18 cellular contexts compared by ENCODE assay signal in the genomic region with DNA sequence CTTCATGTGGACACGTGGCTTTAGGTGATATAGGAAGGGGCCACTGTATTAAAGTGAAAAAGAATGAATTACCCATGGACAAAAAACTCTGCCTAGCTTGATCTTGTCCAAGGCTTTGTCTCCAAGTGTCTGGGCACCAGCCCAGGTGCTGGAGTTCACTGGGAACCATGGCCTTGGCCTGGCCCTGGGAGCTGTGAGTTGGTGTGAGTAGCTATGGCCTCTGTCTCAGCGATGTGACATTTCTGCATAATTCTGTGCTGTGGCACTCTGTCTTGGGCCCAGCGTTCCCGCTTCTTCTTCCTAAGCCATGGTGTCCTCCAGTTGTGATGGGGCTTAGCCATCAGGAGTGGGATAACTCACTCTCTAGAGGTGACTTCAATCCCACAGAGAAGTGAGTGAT.
A peak's percentile ranks its signal among the peaks of the same experiment; 100 is the strongest.
DNase-seq lines count a peak whose midpoint lies in the region; ATAC-seq and TF ChIP-seq lines count a peak whose summit lies in the region.
"Had no signal": no experiment of that assay in that cellular context is flagged by ENCODE, and none has a peak within 500 bp of the region (broad histone marks: within the 10 kb centered on the region; RNA-seq: fewer than 3 reads in every experiment).

No MANE protein-coding gene starts in this region.

- TF ChIP-seq EP300 in sigmoid colon (IDR thresholded peaks at IDR 0.05), result no peak

- CTCF ChIA-PET in activated CD8-positive, alpha-beta memory T cell treated with anti-CD3 and anti-CD28 coated beads, Interleukin-2, amount 10 ng/mL, durations not matched to agents 7 days and 5 days (lab: Charles Lee), result no interaction called here

- H3K9me3 ChIP-seq in sigmoid colon, result peaks cover 6 to 17% (median 15%) of the 10 kb centered on the region in 4 donors
- no peaks in the 10 kb centered on the region for H3K9me3 ChIP-seq in prostate gland

- no peaks in the 10 kb centered on the region for H3K36me3 Mint-ChIP-seq in activated CD8-positive, alpha-beta memory T cell treated with anti-CD3 and anti-CD28 coated beads, Interleukin-2, amount 10 ng/mL, durations not matched to agents 7 days and 5 days
- H3K36me3 Mint-ChIP-seq: CD4-positive, CD25-positive, alpha-beta regulatory T cell; CD8-positive, alpha-beta T cell had no signal

- H3K27me3 ChIP-seq in sigmoid colon, result no peaks in the 10 kb centered on the region
- H3K27me3 ChIP-seq in prostate gland (replicated peaks; ENCODE audit: insufficient read depth), result no peaks in the 10 kb centered on the region
- H3K27me3 ChIP-seq: BLaER1 had no signal

- intact Hi-C loops in sigmoid colon (cut with DNase I), result loop anchor here (10.0 kb wide), 1 partner anchor 1587 kb away; no protein-coding TSS in a partner anchor
- intact Hi-C loops in prostate gland (cut with DNase I), result no loop called here

- no peak for TF ChIP-seq POLR2A in sigmoid colon (IDR thresholded peaks at IDR 0.05)
- TF ChIP-seq POLR2A in prostate gland (IDR thresholded peaks at IDR 0.05), result no peak

- peak; percentile 24 for DNase-seq in activated CD8-positive, alpha-beta memory T cell treated with anti-CD3 and anti-CD28 coated beads for 24 hours
- DNase-seq in activated CD8-positive, alpha-beta memory T cell treated with anti-CD3 and anti-CD28 coated beads, Interleukin-2, amount 10 ng/mL, durations not matched to agents 7 days and 5 days, result no peak
- DNase-seq in islet precursor cell, result peak; percentile 38
- DNase-seq in sigmoid colon, result peak; percentile 20
- no peak for DNase-seq in prostate gland (ENCODE audit: low spot score)
- DNase-seq: Caco-2; CD4-positive, CD25-positive, alpha-beta regulatory T cell; CD8-positive, alpha-beta T cell; DMS153; DND-41; GM23248; H7; HCEC 1CT had no signal

- no peaks in the 10 kb centered on the region for H3K36me3 ChIP-seq in sigmoid colon
- no peaks in the 10 kb centered on the region for H3K36me3 ChIP-seq in prostate gland
- H3K36me3 ChIP-seq: BLaER1 had no signal

- H3K4me3 ChIP-seq in sigmoid colon (no peak overlapping the region), prostate gland (no peak overlapping the region)
- H3K4me3 ChIP-seq: BLaER1, GM23248 had no signal

- no peak overlapping the region for H3K4me3 Mint-ChIP-seq in activated CD8-positive, alpha-beta memory T cell treated with anti-CD3 and anti-CD28 coated beads, Interleukin-2, amount 10 ng/mL, durations not matched to agents 7 days and 5 days
- H3K4me3 Mint-ChIP-seq: B cell; CD4-positive, CD25-positive, alpha-beta regulatory T cell; CD8-positive, alpha-beta T cell had no signal

- H3K27ac Mint-ChIP-seq in activated CD8-positive, alpha-beta memory T cell treated with anti-CD3 and anti-CD28 coated beads, Interleukin-2, amount 10 ng/mL, durations not matched to agents 7 days and 5 days, result no peak overlapping the region
- H3K27ac Mint-ChIP-seq: B cell; CD4-positive, CD25-positive, alpha-beta regulatory T cell; CD8-positive, alpha-beta T cell had no signal

- no peaks in the 10 kb centered on the region for H3K27me3 Mint-ChIP-seq in activated CD8-positive, alpha-beta memory T cell treated with anti-CD3 and anti-CD28 coated beads, Interleukin-2, amount 10 ng/mL, durations not matched to agents 7 days and 5 days
- H3K27me3 Mint-ChIP-seq: B cell; CD4-positive, CD25-positive, alpha-beta regulatory T cell had no signal

- no peaks in the 10 kb centered on the region for H3K4me1 ChIP-seq in sigmoid colon
- H3K4me1 ChIP-seq in prostate gland (replicated peaks), result no peaks in the 10 kb centered on the region
- H3K4me1 ChIP-seq: Caco-2 had no signal

- 90 to 95% methylated on average over 4 of the region's 4 CpGs for WGBS in sigmoid colon, 2 donors
- 96% methylated on average over 4 of the region's 4 CpGs for WGBS in prostate gland

- H3K4me1 Mint-ChIP-seq in activated CD8-positive, alpha-beta memory T cell treated with anti-CD3 and anti-CD28 coated beads, Interleukin-2, amount 10 ng/mL, durations not matched to agents 7 days and 5 days, result no peaks in the 10 kb centered on the region
- H3K4me1 Mint-ChIP-seq: B cell; CD4-positive, CD25-positive, alpha-beta regulatory T cell had no signal

- ATAC-seq in activated CD8-positive, alpha-beta memory T cell treated with anti-CD3 and anti-CD28 coated beads, Interleukin-2, amount 10 ng/mL, durations not matched to agents 7 days and 5 days, result no peak
- no peak for ATAC-seq in GM19328 (IDR thresholded peaks at IDR 0.05; ENCODE audit: unreplicated experiment)
- ATAC-seq: CD8-positive, alpha-beta T cell had no signal

- peaks cover 12% of the 10 kb centered on the region for H3K9me3 Mint-ChIP-seq in activated CD8-positive, alpha-beta memory T cell treated with anti-CD3 and anti-CD28 coated beads, Interleukin-2, amount 10 ng/mL, durations not matched to agents 7 days and 5 days (ENCODE audit: low read depth)

- no peak overlapping the region for H3K27ac ChIP-seq in sigmoid colon
- no peak overlapping the region for H3K27ac ChIP-seq in prostate gland
- H3K27ac ChIP-seq: 22Rv1, BLaER1, C4-2B, GM23248 had no signal

- no peak for TF ChIP-seq CTCF in sigmoid colon (IDR thresholded peaks at IDR 0.05)
- no peak for TF ChIP-seq CTCF in prostate gland (IDR thresholded peaks at IDR 0.05)

Comparison
In these comparisons a context has a peak if more than half of its experiments do, and no peak if none do; other contexts are left out.
1. DNase-seq: peak in activated CD8-positive, alpha-beta memory T cell treated with anti-CD3 and anti-CD28 coated beads for 24 hours (single experiment), islet precursor cell (single experiment) and sigmoid colon (single experiment); none in activated CD8-positive, alpha-beta memory T cell treated with anti-CD3 and anti-CD28 coated beads, Interleukin-2, amount 10 ng/mL, durations not matched to agents 7 days and 5 days (single experiment) and prostate gland (single experiment).